8 cellular contexts compared by ENCODE assay signal in genomic region chr7:143901710-143902587, GRCh38. TPM values are rescaled to one million over a fixed set of nuclear protein-coding genes. Genes with fewer than 3 reads are reported as not detected.
DNase-seq lines count a peak whose midpoint lies in the region; ATAC-seq and TF ChIP-seq lines count a peak whose summit lies in the region.

Gene TCAF1 (minus strand): TSS chr7:143902176. CDS start chr7:143876608, 25,568 bp downstream.

- peak within 1 kb of the TSS; percentile 99 for H2AFZ ChIP-seq in parathyroid adenoma

- no peaks in the 10 kb centered on the region for H3K4me1 ChIP-seq in parathyroid adenoma
- H3K4me1 ChIP-seq in tibial nerve, result peaks cover 0 to 34% (median 15%) of the 10 kb centered on the region in 4 donors

- H3K79me2 ChIP-seq in parathyroid adenoma, result peaks cover 15% of the 10 kb centered on the region

- H3K4me2 ChIP-seq in parathyroid adenoma (ENCODE audit: low read length), result peak within 1 kb of the TSS; percentile 58

- peak within 1 kb of the TSS; percentile 81 for H3K9ac ChIP-seq in parathyroid adenoma

- TF ChIP-seq EP300 in tibial nerve (IDR thresholded peaks at IDR 0.05), result peak in 1 of 2 donors; percentile 93

- H3K4me3 ChIP-seq in GM12865 (ENCODE audit: low read depth, low read length) (peak within 1 kb of the TSS; percentile 85), parathyroid adenoma (ENCODE audit: low read depth, low read length) (peak within 1 kb of the TSS; percentile 81), tibial nerve (peak within 1 kb of the TSS; percentile 68 to 97 (median 82))

- H3K27ac ChIP-seq in parathyroid adenoma, result peak within 1 kb of the TSS; percentile 97
- peak within 1 kb of the TSS; percentile 77 to 96 (median 93) for H3K27ac ChIP-seq in tibial nerve

- TF ChIP-seq CTCF in GM12865 (IDR thresholded peaks at IDR 0.05; ENCODE audit: insufficient read depth, low read depth, low read length, missing control alignments) (peak; percentile 32), parathyroid adenoma (IDR thresholded peaks at IDR 0.05) (peak; percentile 46), tibial nerve (IDR thresholded peaks at IDR 0.05) (peak in 4 of 5 experiments; percentile 14 to 40 (median 22))

- H3K27me3 ChIP-seq in parathyroid adenoma (ENCODE audit: control insufficient read depth, insufficient read depth, low read length) (no peaks in the 10 kb centered on the region), tibial nerve (no peaks in the 10 kb centered on the region)

- no peaks in the 10 kb centered on the region for H3K36me3 ChIP-seq in parathyroid adenoma (ENCODE audit: control insufficient read depth, insufficient read depth, low read length)
- H3K36me3 ChIP-seq in tibial nerve, result no peaks in the 10 kb centered on the region

- DNase-seq in GM12865 (ENCODE audit: low read depth) (peak; percentile 92), NCI-H1092 treated with DMSO at 0.1 percent for 48 hours (lab: John Stamatoyannopoulos, UW) (peak; percentile 98), SW 1271 (lab: John Stamatoyannopoulos, UW) (peak; percentile 69 to 92), Right ventricle myocardium inferior (ENCODE audit: missing footprints) (peak; percentile 96), tibial nerve (ENCODE audit: low spot score in 2 of 2) (peak; percentile 93 to 94)
- peak; percentile 83 for DNase-seq in activated naive CD8-positive, alpha-beta T cell treated with anti-CD3 and anti-CD28 coated beads, Interleukin-2, amount 50 U/mL, for 16 hours (ENCODE audit: low read depth, low spot score)

- WGBS in tibial nerve, 2 donors, result 1 to 2% methylated on average over 48 to 51 of the region's 54 CpGs

- intact Hi-C loops in Right ventricle myocardium inferior (cut with DNase I), result loop anchor here (5.0 to 10.0 kb wide), 2 partner anchors 120 to 507 kb away; no protein-coding TSS in a partner anchor

- ATAC-seq in HG02623 (IDR thresholded peaks at IDR 0.05; ENCODE audit: unreplicated experiment), result peak; percentile 92
- ATAC-seq in Right ventricle myocardium inferior, result peak; percentile 99

- TF ChIP-seq POLR2A in tibial nerve (IDR thresholded peaks at IDR 0.05), result peak; percentile 54 to 83

- H3K9me3 ChIP-seq in parathyroid adenoma (ENCODE audit: control insufficient read depth, low read length) (no peaks in the 10 kb centered on the region), tibial nerve (no peaks in the 10 kb centered on the region)

RNA-seq across cellular contexts. Expression of gene TCAF1, which starts in this region (rescaled TPM):
- 38.7 TPM for total RNA-seq in Right ventricle myocardium inferior
- total RNA-seq in tibial nerve, result 10 to 100 TPM; 32.7 to 61.2 (median 44.4) TPM

Comparison
In these comparisons a context has a peak if more than half of its experiments do, and no peak if none do; other contexts are left out.
1. Peak in every context shown above with its lines: DNase-seq, ATAC-seq, H3K4me3 ChIP-seq and H3K27ac ChIP-seq.